In the genomic region with DNA sequence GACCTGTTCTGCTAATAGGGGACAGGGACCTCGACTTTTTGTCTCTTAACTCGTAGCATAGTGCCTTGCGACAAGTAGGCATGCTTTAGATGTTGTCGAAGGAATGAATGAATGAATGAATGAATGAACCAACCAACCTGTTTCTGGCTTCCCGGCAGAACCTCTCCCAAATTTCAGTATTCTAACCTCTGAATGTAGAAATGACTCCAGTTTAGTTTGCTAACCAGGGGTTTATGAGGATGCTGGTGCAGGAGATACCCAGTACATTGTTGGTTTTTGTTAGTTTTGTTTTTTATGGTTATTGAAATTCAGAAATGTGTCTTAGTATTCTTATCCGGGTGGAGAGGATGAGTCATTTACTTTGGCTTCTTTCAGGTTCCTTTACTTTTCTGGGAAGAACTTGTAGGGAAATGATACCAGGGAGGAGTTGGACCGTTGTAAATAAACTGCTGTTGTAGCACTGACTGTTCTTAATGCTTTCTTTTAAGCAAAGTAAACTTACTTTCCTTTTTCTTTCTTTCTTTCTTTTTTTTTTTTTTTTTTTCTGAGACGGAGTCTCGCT, we compare ENCODE assay signal across 7 cellular contexts. TPM values are rescaled to one million over a fixed set of nuclear protein-coding genes. Genes with fewer than 3 reads are reported as not detected.
DNase-seq lines count a peak whose midpoint lies in the region; ATAC-seq and TF ChIP-seq lines count a peak whose summit lies in the region.

No MANE protein-coding gene starts in this region.

- TF ChIP-seq CTCF in HFF-Myc (IDR thresholded peaks at IDR 0.05; ENCODE audit: low read depth, low read length, missing control alignments) (no peak), stomach (IDR thresholded peaks at IDR 0.05) (no peak)

- H3K27me3 Mint-ChIP-seq in activated CD4-positive, alpha-beta memory T cell treated with anti-CD3 and anti-CD28 coated beads for 36 hours = peaks cover 10% of the 10 kb centered on the region

- CTCF ChIA-PET in activated CD4-positive, alpha-beta memory T cell treated with anti-CD3 and anti-CD28 coated beads for 36 hours (lab: Charles Lee) = interaction anchor here (0.6 kb wide), 1 partner anchor 30 kb away, joined by 3 read pairs; the partner anchor contains the start of gene EHHADH

- peaks cover 0 to 5% (median 2%) of the 10 kb centered on the region in 4 donors for H3K36me3 ChIP-seq in stomach

- intact Hi-C loops in activated CD4-positive, alpha-beta memory T cell treated with anti-CD3 and anti-CD28 coated beads for 36 hours (cut with micrococcal nuclease) = loop anchor here (2.0 to 10.0 kb wide), 2 partner anchors 303 to 469 kb away; partner anchors contain the start of genes SENP2 and VPS8
- intact Hi-C loops in stomach (cut with DNase I; ENCODE audit: low total_unique reads) = no loop called here

- H3K4me3 ChIP-seq in HFF-Myc (replicated peaks; ENCODE audit: low read depth, low read length) (peak overlapping the region; percentile 97), iPS-11a (ENCODE audit: low read depth, low read length) (peak overlapping the region; percentile 68), stomach (peak overlapping the region; percentile 62 to 80 (median 72))

- peaks cover 0 to 9% (median 0%) of the 10 kb centered on the region in 3 donors for H3K27me3 ChIP-seq in stomach

- DNase-seq in HFF-Myc (ENCODE audit: extremely low read depth, low read depth) = no peak
- no peak for DNase-seq in activated CD4-positive, alpha-beta memory T cell treated with anti-CD3 and anti-CD28 coated beads for 36 hours
- DNase-seq in stomach = no peak
- DNase-seq in NAMALWA (ENCODE audit: low spot score) = no peak
- no peak for DNase-seq in nucleus accumbens (lab: John Stamatoyannopoulos, UW)

- H3K4me3 Mint-ChIP-seq in activated CD4-positive, alpha-beta memory T cell treated with anti-CD3 and anti-CD28 coated beads for 36 hours = peak overlapping the region; percentile 99

- H3K9me3 ChIP-seq in stomach = no peaks in the 10 kb centered on the region

- peak overlapping the region in 4 of 5 donors; percentile 73 to 82 (median 78) for H3K27ac ChIP-seq in stomach

- H3K36me3 Mint-ChIP-seq in activated CD4-positive, alpha-beta memory T cell treated with anti-CD3 and anti-CD28 coated beads for 36 hours = peaks cover 13% of the 10 kb centered on the region

- peaks cover 0 to 24% (median 20%) of the 10 kb centered on the region in 4 donors for H3K4me1 ChIP-seq in stomach

- peak overlapping the region; percentile 86 for H3K27ac Mint-ChIP-seq in activated CD4-positive, alpha-beta memory T cell treated with anti-CD3 and anti-CD28 coated beads for 36 hours

- ATAC-seq in HG03280 (IDR thresholded peaks at IDR 0.05; ENCODE audit: unreplicated experiment) = no peak

- POLR2A ChIA-PET in activated CD4-positive, alpha-beta memory T cell treated with anti-CD3 and anti-CD28 coated beads for 36 hours (lab: Charles Lee) = no interaction called here

- H3K4me1 Mint-ChIP-seq in activated CD4-positive, alpha-beta memory T cell treated with anti-CD3 and anti-CD28 coated beads for 36 hours (ENCODE audit: low read depth) = peaks cover 23% of the 10 kb centered on the region

- no peak for TF ChIP-seq EP300 in stomach (IDR thresholded peaks at IDR 0.05)

- H3K9me3 Mint-ChIP-seq in activated CD4-positive, alpha-beta memory T cell treated with anti-CD3 and anti-CD28 coated beads for 36 hours = no peaks in the 10 kb centered on the region

- WGBS in stomach, 5 donors = 44 to 61% (median 54%) methylated on average over 9 of the region's 9 CpGs

- no peak for TF ChIP-seq POLR2A in stomach (IDR thresholded peaks at IDR 0.05)

RNA-seq across cellular contexts. Expression of gene EHHADH, which starts 29.6 kb away (rescaled TPM):
- total RNA-seq in activated CD4-positive, alpha-beta memory T cell treated with anti-CD3 and anti-CD28 coated beads for 36 hours = 1 to 10 TPM; 1.9 to 3.2 TPM
- total RNA-seq in stomach = 10 to 100 TPM in 2 of 5 donors, 1 to 10 TPM in 2, under 1 TPM in 1; 0.58 to 18.3 (median 8.8) TPM
- polyA plus RNA-seq in stomach = 1 to 10 TPM; 4.0 to 7.2 (median 6.5) TPM
